Comparison of ENCODE assay signal across 8 cellular contexts in the genomic region with DNA sequence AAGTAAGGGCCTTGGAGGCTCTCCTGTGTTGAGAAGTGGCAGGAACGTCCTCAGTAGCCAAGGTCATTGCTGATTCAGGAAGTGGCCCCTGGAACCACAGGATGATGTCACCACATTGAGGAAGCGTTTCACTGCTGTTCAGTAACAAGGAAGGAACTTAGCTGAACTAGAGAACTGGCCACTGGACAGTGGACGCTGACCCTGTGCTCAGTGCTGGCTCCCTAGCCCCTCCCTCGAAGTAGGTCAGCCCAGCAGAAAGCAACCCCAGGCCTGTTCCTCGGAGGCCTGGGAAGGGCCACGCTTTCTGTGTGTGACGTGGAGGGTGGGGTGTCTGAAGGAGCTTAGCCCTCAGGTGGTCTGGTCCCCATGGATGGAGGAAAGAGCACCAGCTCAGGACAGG. TPM values are rescaled to one million over a fixed set of nuclear protein-coding genes. Genes with fewer than 3 reads are reported as not detected.
DNase-seq lines count a peak whose midpoint lies in the region; ATAC-seq, FAIRE-seq and TF ChIP-seq lines count a peak whose summit lies in the region.
"Had no signal": no experiment of that assay in that cellular context is flagged by ENCODE, and none has a peak within 500 bp of the region (broad histone marks: within the 10 kb centered on the region; RNA-seq: fewer than 3 reads in every experiment).

No MANE protein-coding gene starts in this region.

- H3K36me3 Mint-ChIP-seq in activated T-cell treated with anti-CD3 and anti-CD28 coated beads, Interleukin-2, amount 50 U/mL, for 4 hours (ENCODE audit: insufficient read depth): no peaks in the 10 kb centered on the region

- H3K36me3 ChIP-seq in Karpas-422 (ENCODE audit: insufficient read depth, low read length) (no peaks in the 10 kb centered on the region), kidney (ENCODE audit: control insufficient read depth in 1 of 2, insufficient read depth in 2 of 2, low read length in 2 of 2) (no peaks in the 10 kb centered on the region), upper lobe of left lung (no peaks in the 10 kb centered on the region)

- peak; percentile 80 to 85 for ATAC-seq in upper lobe of left lung (ENCODE audit: low FRiP score in 2 of 2)
- no peak for ATAC-seq in activated T-cell treated with anti-CD3 and anti-CD28 coated beads, Interleukin-2, amount 50 U/mL, for 4 hours

- H3K4me3 ChIP-seq in Karpas-422 (ENCODE audit: low read length) (no peak overlapping the region), kidney (ENCODE audit: low read length in 2 of 2) (no peak overlapping the region), upper lobe of left lung (no peak overlapping the region)

- no peak for FAIRE-seq in kidney (lab: Jason Lieb, UNC)

- no peak for TF ChIP-seq CTCF in kidney (IDR thresholded peaks at IDR 0.05; ENCODE audit: borderline replicate concordance, extremely low read depth, insufficient read depth)
- TF ChIP-seq CTCF in upper lobe of left lung (IDR thresholded peaks at IDR 0.05): no peak

- peaks cover 17% of the 10 kb centered on the region for H3K27me3 Mint-ChIP-seq in activated T-cell treated with anti-CD3 and anti-CD28 coated beads, Interleukin-2, amount 50 U/mL, for 4 hours (ENCODE audit: low read depth)

- no peak overlapping the region for H3K4me3 Mint-ChIP-seq in activated T-cell treated with anti-CD3 and anti-CD28 coated beads, Interleukin-2, amount 50 U/mL, for 4 hours

- no peak overlapping the region for H3K27ac ChIP-seq in Karpas-422 (ENCODE audit: low read length)
- H3K27ac ChIP-seq in angular gyrus (ENCODE audit: low read depth, low read length): peak overlapping the region; percentile 69
- peak overlapping the region; percentile 66 to 81 for H3K27ac ChIP-seq in kidney (ENCODE audit: low read depth in 2 of 2, low read length in 2 of 2)
- H3K27ac ChIP-seq in upper lobe of left lung: peak overlapping the region; percentile 26 to 79 (median 68)

- H3K79me2 ChIP-seq in Karpas-422 (ENCODE audit: low read length): no peaks in the 10 kb centered on the region

- TF ChIP-seq POLR2A in upper lobe of left lung (IDR thresholded peaks at IDR 0.05): no peak

- no peaks in the 10 kb centered on the region for H3K9me2 ChIP-seq in Karpas-422 (replicated peaks; ENCODE audit: insufficient read depth, low read length)

- TF ChIP-seq EP300 in upper lobe of left lung (IDR thresholded peaks at IDR 0.05): no peak

- DNase-seq in Karpas-422 (peak; percentile 46), kidney (peak; percentile 89), upper lobe of left lung (peak in 1 of 2 donors; percentile 89), DMS 273 treated with DMSO at 0.1 percent for 48 hours (lab: John Stamatoyannopoulos, UW) (no peak), LoVo (ENCODE audit: low spot score) (no peak)
- DNase-seq in activated T-cell treated with anti-CD3 and anti-CD28 coated beads, Interleukin-2, amount 50 U/mL, for 4 hours: no peak
- DNase-seq: NCI-H526 treated with DMSO at 0.1 percent for 48 hours had no signal

- H3K4me1 ChIP-seq in Karpas-422 (ENCODE audit: low read length): peaks cover 40% of the 10 kb centered on the region
- H3K4me1 ChIP-seq in kidney (ENCODE audit: control insufficient read depth in 1 of 2, insufficient read depth in 1 of 2, low read depth in 1 of 2, low read length in 2 of 2): peaks cover 9 to 22% of the 10 kb centered on the region in 2 donors
- peaks cover 63 to 87% (median 72%) of the 10 kb centered on the region in 4 donors for H3K4me1 ChIP-seq in upper lobe of left lung

- intact Hi-C loops in kidney (cut with DNase I): no loop called here

- H3K9me3 Mint-ChIP-seq in activated T-cell treated with anti-CD3 and anti-CD28 coated beads, Interleukin-2, amount 50 U/mL, for 4 hours: no peaks in the 10 kb centered on the region

- H3K4me1 Mint-ChIP-seq in activated T-cell treated with anti-CD3 and anti-CD28 coated beads, Interleukin-2, amount 50 U/mL, for 4 hours (ENCODE audit: low read depth): peaks cover 23% of the 10 kb centered on the region

- WGBS in upper lobe of left lung, 2 donors: 14 to 27% methylated on average over 1 to 5 of the region's 7 CpGs

- H3K27me3 ChIP-seq in Karpas-422 (ENCODE audit: low read length) (no peaks in the 10 kb centered on the region), upper lobe of left lung (no peaks in the 10 kb centered on the region)

- H3K9me3 ChIP-seq in Karpas-422 (ENCODE audit: low read length) (no peaks in the 10 kb centered on the region), kidney (ENCODE audit: control insufficient read depth in 1 of 2, low read length in 2 of 2) (no peaks in the 10 kb centered on the region), upper lobe of left lung (no peaks in the 10 kb centered on the region)

- H3K4me2 ChIP-seq in Karpas-422 (ENCODE audit: low read depth, low read length, poor library complexity, severe bottlenecking): no peak overlapping the region

- peaks cover 58% of the 10 kb centered on the region for H4K20me1 ChIP-seq in Karpas-422 (ENCODE audit: insufficient read depth, low read depth, low read length)

- H3K9ac ChIP-seq in Karpas-422 (ENCODE audit: low read length): no peak overlapping the region
- peak overlapping the region; percentile 4 to 48 for H3K9ac ChIP-seq in kidney (ENCODE audit: low read length in 2 of 2)

- no peak overlapping the region for H2AFZ ChIP-seq in Karpas-422 (ENCODE audit: low read length)

RNA-seq across cellular contexts. Expression of gene B9D1, which starts 58.3 kb away (rescaled TPM):
- 22.1 and 29.1 TPM in 2 replicates for total RNA-seq in Karpas-422 (2014; rRNA removed; shearing (Covaris generic); ENCODE audit: low replicate concordance)
- 32.1 TPM for total RNA-seq in kidney
- polyA plus RNA-seq in kidney (ENCODE audit: insufficient read depth, low read depth, low replicate concordance): 67.5 TPM
- 10 to 100 TPM; 11.7 to 52.4 (median 17.5) TPM for total RNA-seq in upper lobe of left lung
- total RNA-seq in activated T-cell treated with anti-CD3 and anti-CD28 coated beads, Interleukin-2, amount 50 U/mL, for 4 hours: 1 to 10 TPM; 5.4 to 7.6 (median 6.6) TPM

Comparison
In these comparisons a context has a peak if more than half of its experiments do, and no peak if none do; other contexts are left out.
1. DNase-seq: peak in Karpas-422 (single experiment) and kidney (single experiment); none in DMS 273 treated with DMSO at 0.1 percent for 48 hours (single experiment), activated T-cell treated with anti-CD3 and anti-CD28 coated beads, Interleukin-2, amount 50 U/mL, for 4 hours (single experiment) and LoVo (single experiment).
2. ATAC-seq: peak in upper lobe of left lung (2 of 2); none in activated T-cell treated with anti-CD3 and anti-CD28 coated beads, Interleukin-2, amount 50 U/mL, for 4 hours (0 of 2).